Comparison of ENCODE assay signal across 9 cellular contexts in genomic region chr2:736939-737338, GRCh38.
"Had no signal": no experiment of that assay in that cellular context is flagged by ENCODE, and none has a peak within 500 bp of the region (broad histone marks: within the 10 kb centered on the region; RNA-seq: fewer than 3 reads in every experiment).

No MANE protein-coding gene starts in this region.

- H3K4me3 Mint-ChIP-seq: HFFc6, IgD-negative memory B cell had no signal

- H3K4me1 ChIP-seq: HAP-1 had no signal

- H3K27ac Mint-ChIP-seq: HFFc6, IgD-negative memory B cell had no signal

- H3K9ac ChIP-seq: GM23248 had no signal

- H2AFZ ChIP-seq: GM23248 had no signal

- H3K9me3 Mint-ChIP-seq: HFFc6, IgD-negative memory B cell had no signal

- H3K27ac ChIP-seq: GM23248, HL-60 had no signal

- H3K9me3 ChIP-seq: HAP-1 had no signal

- ATAC-seq: HCT116 had no signal

- H3K36me3 ChIP-seq: HAP-1 had no signal

- H3K4me3 ChIP-seq: GM23248, HAP-1 had no signal

- DNase-seq: GM23248, GOT3, H7, HFFc6, KG1 had no signal

- H3K36me3 Mint-ChIP-seq: IgD-negative memory B cell had no signal
